In the genomic region with DNA sequence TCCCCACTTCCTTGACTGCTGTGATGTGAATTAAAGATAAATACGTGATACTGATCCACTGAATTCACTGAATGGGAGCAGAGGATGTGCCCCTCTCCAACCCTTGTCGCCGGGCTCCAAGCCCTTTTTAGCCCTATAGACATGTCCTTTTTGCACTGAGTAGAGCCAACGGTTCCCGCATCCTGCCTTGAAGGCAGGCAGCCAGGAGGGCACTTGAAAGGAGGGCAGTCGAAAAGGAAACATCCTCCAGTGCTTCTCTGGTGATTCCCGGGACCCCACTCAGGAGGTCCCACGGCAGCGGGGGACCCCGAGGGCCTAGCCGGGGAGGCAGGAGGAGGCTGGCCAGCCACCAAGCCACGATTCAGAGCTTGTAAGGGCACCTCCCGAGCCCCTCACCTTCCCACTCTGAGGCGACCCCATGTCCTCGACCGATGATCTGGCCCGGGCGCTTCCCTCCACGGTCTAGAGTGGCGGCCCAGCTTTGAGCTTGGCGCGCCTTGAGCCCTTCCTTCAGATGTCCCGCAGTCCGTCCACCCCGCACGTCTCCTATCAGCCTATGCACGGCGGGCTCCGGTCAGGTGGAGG, we compare ENCODE assay signal across 8 cellular contexts. TPM values are rescaled to one million over a fixed set of nuclear protein-coding genes. Genes with fewer than 3 reads are reported as not detected.
DNase-seq lines count a peak whose midpoint lies in the region; ATAC-seq, FAIRE-seq and TF ChIP-seq lines count a peak whose summit lies in the region.

No MANE protein-coding gene starts in this region.

- H3K36me3 ChIP-seq in BLaER1 treated with 17β-estradiol and CSF1 and Interleukin-3, amounts not matched to agents 10 nM and 100 nM: peaks cover 21 to 36% (median 29%) of the 10 kb centered on the region in 11 experiments; a peak in 20 of 22 replicates
- H3K36me3 ChIP-seq in adipocyte (ENCODE audit: control insufficient read depth, insufficient read depth, low read length, severe bottlenecking): peaks cover 17% of the 10 kb centered on the region
- peaks cover 11% of the 10 kb centered on the region for H3K36me3 ChIP-seq in iPS DF 6.9 (ENCODE audit: control insufficient read depth, insufficient read depth, low read length)
- H3K36me3 ChIP-seq in skeletal muscle tissue (ENCODE audit: control insufficient read depth in 3 of 3, insufficient read depth in 3 of 3, low read length in 3 of 3): peaks cover 12 to 20% (median 17%) of the 10 kb centered on the region in 3 donors

- WGBS in iPS DF 6.9 (ENCODE audit: insufficient coverage, insufficient read length): no CpG with 5 or more reads among the region's 29 CpGs

- peak overlapping the region; percentile 75 to 98 (median 88) for H3K4me3 ChIP-seq in BLaER1 treated with 17β-estradiol and CSF1 and Interleukin-3, amounts not matched to agents 10 nM and 100 nM
- H3K4me3 ChIP-seq in adipocyte (ENCODE audit: low read length): peak overlapping the region; percentile 99
- peak overlapping the region; percentile 60 for H3K4me3 ChIP-seq in iPS DF 6.9 (ENCODE audit: low read length)
- H3K4me3 ChIP-seq in skeletal muscle tissue (ENCODE audit: low read length in 3 of 3): peak overlapping the region; percentile 93 to 99 (median 94)

- peaks cover 29 to 34% (median 32%) of the 10 kb centered on the region in 11 experiments; a peak in 21 of 22 replicates for H4K20me1 ChIP-seq in BLaER1 treated with 17β-estradiol and CSF1 and Interleukin-3, amounts not matched to agents 10 nM and 100 nM

- FAIRE-seq in GM12891 (lab: Jason Lieb, UNC): no peak

- H3K27me3 ChIP-seq in BLaER1 treated with 17β-estradiol and CSF1 and Interleukin-3, amounts not matched to agents 10 nM and 100 nM: no peaks in the 10 kb centered on the region
- H3K27me3 ChIP-seq in adipocyte (replicated peaks; ENCODE audit: control insufficient read depth, insufficient read depth, low read length) (no peaks in the 10 kb centered on the region), iPS DF 6.9 (ENCODE audit: control insufficient read depth, insufficient read depth, low read length) (no peaks in the 10 kb centered on the region), skeletal muscle tissue (ENCODE audit: control insufficient read depth in 3 of 3, insufficient read depth in 3 of 3, low read length in 3 of 3) (no peaks in the 10 kb centered on the region)

- DNase-seq in HT1080 (ENCODE audit: low read depth) (peak; percentile 35), adipocyte (ENCODE audit: low read depth) (peak; percentile 70), iPS DF 6.9 (ENCODE audit: low read depth, low spot score) (no peak), retina (no peak), GM12891 (ENCODE audit: insufficient read length, low spot score) (no peak)

- peak overlapping the region; percentile 93 to 99 (median 98) for H3K9ac ChIP-seq in BLaER1 treated with 17β-estradiol and CSF1 and Interleukin-3, amounts not matched to agents 10 nM and 100 nM
- H3K9ac ChIP-seq in adipocyte (ENCODE audit: low read length) (peak overlapping the region; percentile 100), skeletal muscle tissue (ENCODE audit: low read depth in 1 of 3, low read length in 3 of 3) (peak overlapping the region; percentile 97 to 99 (median 98))

- H3K4me2 ChIP-seq in BLaER1 treated with 17β-estradiol and CSF1 and Interleukin-3, amounts not matched to agents 10 nM and 100 nM: peak overlapping the region; percentile 79 to 93 (median 86)

- H3K27ac ChIP-seq in BLaER1 treated with 17β-estradiol and CSF1 and Interleukin-3, amounts not matched to agents 10 nM and 100 nM: peak overlapping the region; percentile 92 to 99 (median 98)
- H3K27ac ChIP-seq in iPS DF 6.9 (ENCODE audit: low read length) (no peak overlapping the region), skeletal muscle tissue (ENCODE audit: low read depth, low read length) (peak overlapping the region; percentile 95)

- H3K9me3 ChIP-seq in BLaER1 treated with 17β-estradiol and CSF1 and Interleukin-3, amounts not matched to agents 10 nM and 100 nM (replicated peaks in 1 of 11): no peaks in the 10 kb centered on the region
- H3K9me3 ChIP-seq in adipocyte (ENCODE audit: control insufficient read depth, low read length) (no peaks in the 10 kb centered on the region), iPS DF 6.9 (ENCODE audit: control insufficient read depth, insufficient read depth, low read length) (no peaks in the 10 kb centered on the region), skeletal muscle tissue (ENCODE audit: control insufficient read depth in 3 of 3, low read length in 3 of 3) (no peaks in the 10 kb centered on the region)

- H3K4me1 ChIP-seq in BLaER1 treated with 17β-estradiol and CSF1 and Interleukin-3, amounts not matched to agents 10 nM and 100 nM: peaks cover 51 to 73% (median 58%) of the 10 kb centered on the region in 10 experiments
- H3K4me1 ChIP-seq in adipocyte (ENCODE audit: control insufficient read depth, insufficient read depth, low read length) (peaks cover 37% of the 10 kb centered on the region), iPS DF 6.9 (ENCODE audit: control insufficient read depth, insufficient read depth, low read length) (no peaks in the 10 kb centered on the region), skeletal muscle tissue (ENCODE audit: control insufficient read depth in 3 of 3, insufficient read depth in 3 of 3, low read length in 3 of 3) (peaks cover 25 to 40% (median 27%) of the 10 kb centered on the region in 3 donors)

- ATAC-seq in GM19023 (IDR thresholded peaks at IDR 0.05; ENCODE audit: unreplicated experiment): peak; percentile 25

- no peak for TF ChIP-seq POLR2A in GM12891 (IDR thresholded peaks at IDR 0.05; ENCODE audit: low read depth, low read length)

TF ChIP-seq in GM12891, 5 proteins besides CTCF, POLR2A, EP300 and RAD21:
- no peak for TF ChIP-seq POU2F2 (IDR thresholded peaks at IDR 0.05; ENCODE audit: low read depth, low read length)

RNA-seq across cellular contexts. Expression of a gene that starts 0.9 kb away (rescaled TPM):
- total RNA-seq in HT1080 (2014; rRNA removed; shearing (Covaris generic)): 115 and 154 TPM in 2 replicates
- polyA plus RNA-seq in HT1080 (2015; cell fraction: cytosol; rRNA removed): 85.2 and 99.4 TPM in 2 replicates
- polyA plus RNA-seq in HT1080 (2015; cell fraction: nucleus; rRNA removed): 42.3 and 42.8 TPM in 2 replicates
- 37.6 TPM for total RNA-seq in skeletal muscle tissue
- 60.4 TPM for polyA plus RNA-seq in GM12891 (2012; ENCODE audit: low read depth, missing spikeins)

RNA-seq across cellular contexts. Expression of a gene that starts 6.8 kb away (rescaled TPM):
- total RNA-seq in HT1080 (2014; rRNA removed; shearing (Covaris generic)): 28.7 and 38.3 TPM in 2 replicates
- 26.9 and 31.3 TPM in 2 replicates for polyA plus RNA-seq in HT1080 (2015; cell fraction: cytosol; rRNA removed)
- 13.8 and 15.1 TPM in 2 replicates for polyA plus RNA-seq in HT1080 (2015; cell fraction: nucleus; rRNA removed)
- total RNA-seq in skeletal muscle tissue: 15.7 TPM
- polyA plus RNA-seq in GM12891 (2012; ENCODE audit: low read depth, missing spikeins): 11.4 TPM

Comparison
In these comparisons a context has a peak if more than half of its experiments do, and no peak if none do; other contexts are left out.
1. DNase-seq: peak in HT1080 (single experiment) and adipocyte (single experiment); none in iPS DF 6.9 (single experiment), retina (single experiment) and GM12891 (single experiment).
2. Peak in every context shown above with its lines, with median percentiles within 50 percentile points of each other: H3K4me3 ChIP-seq and H3K9ac ChIP-seq.